12 cellular contexts compared by ENCODE assay signal in the genomic region with DNA sequence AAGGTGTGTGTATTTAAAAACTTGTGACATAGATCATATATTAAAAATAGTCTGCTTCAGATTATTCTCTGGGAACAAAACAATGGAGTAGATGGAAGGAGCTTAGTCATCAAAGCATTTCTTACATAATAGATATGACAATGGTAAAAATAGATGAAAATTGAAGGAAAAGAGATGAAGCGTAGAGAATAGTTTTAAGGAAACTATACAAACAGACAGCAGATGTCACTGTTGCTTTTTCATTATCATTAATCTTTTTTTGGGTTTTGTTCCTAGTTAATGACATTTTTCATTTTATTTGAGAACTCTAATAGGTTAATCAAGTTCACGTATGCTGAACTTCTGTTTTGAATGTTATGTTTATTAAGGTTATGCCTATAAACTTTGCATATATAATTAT.
A peak's percentile ranks its signal among the peaks of the same experiment; 100 is the strongest.
DNase-seq lines count a peak whose midpoint lies in the region; ATAC-seq and TF ChIP-seq lines count a peak whose summit lies in the region.
"Had no signal": no experiment of that assay in that cellular context is flagged by ENCODE, and none has a peak within 500 bp of the region (broad histone marks: within the 10 kb centered on the region; RNA-seq: fewer than 3 reads in every experiment).

No MANE protein-coding gene starts in this region.

- CTCF ChIA-PET in RWPE1 (lab: Yijun Ruan, JAX): interaction anchor here (0.6 kb wide), 1 partner anchor 463 kb away, joined by 3 read pairs; no protein-coding TSS in a partner anchor

- no peaks in the 10 kb centered on the region for H4K20me1 ChIP-seq in DND-41 (ENCODE audit: insufficient read depth, low read length)
- no peaks in the 10 kb centered on the region for H4K20me1 ChIP-seq in GM23338 (replicated peaks; ENCODE audit: insufficient read depth)

- H3K9me3 Mint-ChIP-seq in GM23338: peaks cover 3% of the 10 kb centered on the region; the same call in 1 of the 3 replicates

- no peak overlapping the region for H3K4me2 ChIP-seq in DND-41 (ENCODE audit: insufficient read depth, low read length)
- H3K4me2 ChIP-seq in GM23338: no peak overlapping the region

- H3K9me2 ChIP-seq in GM23338 (ENCODE audit: insufficient read depth): no peaks in the 10 kb centered on the region

- H3F3A ChIP-seq in GM23338 (replicated peaks; ENCODE audit: low read depth): no peaks in the 10 kb centered on the region

- H3K27me3 Mint-ChIP-seq in GM23338 (ENCODE audit: insufficient read depth, low read depth, poor library complexity): no peaks in the 10 kb centered on the region
- H3K27me3 Mint-ChIP-seq: activated B cell treated with CpG ODN at 0.5 μM for 24 hours, naive B cell had no signal

- H3K9me3 ChIP-seq in DND-41 (ENCODE audit: insufficient read depth, low read length, severe bottlenecking): no peaks in the 10 kb centered on the region

- H3K4me3 ChIP-seq in DND-41 (ENCODE audit: low read depth in 1 of 2, low read length in 2 of 2) (no peak overlapping the region), GM23338 (no peak overlapping the region), kidney epithelial cell (ENCODE audit: low read depth, low read length) (no peak overlapping the region)

- POLR2A ChIA-PET in RWPE1 (lab: Yijun Ruan, JAX; ENCODE audit: low non-redundant PET): no interaction called here

- ATAC-seq in DND-41 (ENCODE audit: insufficient read depth, low read depth) (no peak), GM23338 (no peak)

- no peaks in the 10 kb centered on the region; the same call in 2 of the 3 replicates for H3K36me3 Mint-ChIP-seq in GM23338 (ENCODE audit: low read depth)
- H3K36me3 Mint-ChIP-seq: naive B cell had no signal

- H3K4me1 ChIP-seq in DND-41 (ENCODE audit: insufficient read depth, low read length) (no peaks in the 10 kb centered on the region), GM23338 (ENCODE audit: insufficient read depth) (0 out of 2 replicates have a peak, but pooled peaks cover 3% of the 10 kb centered on the region)

- no peak overlapping the region for H3K27ac ChIP-seq in DND-41 (ENCODE audit: low read length)
- H3K27ac ChIP-seq in GM23338 (ENCODE audit: low read depth): no peak overlapping the region
- H3K27ac ChIP-seq in RWPE1: no peak overlapping the region

- H3K27ac Mint-ChIP-seq in GM23338: no peak overlapping the region
- H3K27ac Mint-ChIP-seq: activated B cell treated with CpG ODN at 0.5 μM for 24 hours, immature natural killer cell, naive B cell had no signal

- no peaks in the 10 kb centered on the region for H3K79me2 ChIP-seq in DND-41 (ENCODE audit: insufficient read depth, low read length)
- no peaks in the 10 kb centered on the region for H3K79me2 ChIP-seq in GM23338 (replicated peaks; ENCODE audit: insufficient read depth)

- H3K9ac ChIP-seq in DND-41 (ENCODE audit: low read depth, low read length): no peak overlapping the region

- H3K27me3 ChIP-seq in DND-41 (ENCODE audit: insufficient read depth, low read length, poor library complexity): no peaks in the 10 kb centered on the region
- no peaks in the 10 kb centered on the region for H3K27me3 ChIP-seq in GM23338 (ENCODE audit: insufficient read depth)
- no peaks in the 10 kb centered on the region for H3K27me3 ChIP-seq in kidney epithelial cell (ENCODE audit: control insufficient read depth, insufficient read depth, low read length)

- TF ChIP-seq CTCF in DND-41 (IDR thresholded peaks at IDR 0.05; ENCODE audit: borderline replicate concordance, extremely low read depth, low read length, poor library complexity, severe bottlenecking) (peak; percentile 60), GM23338 (conservative IDR thresholded peaks at IDR 0.05; ENCODE audit: low read depth in 2 of 2) (peak in 1 of 2 experiments; percentile 58; a peak in 3 of 4 replicates), RWPE1 (conservative IDR thresholded peaks at IDR 0.05; ENCODE audit: low read depth) (0 out of 2 replicates have a peak, but pooled peaks have one; percentile 10), kidney epithelial cell (IDR thresholded peaks at IDR 0.05; ENCODE audit: insufficient read depth, low read length, poor library complexity, severe bottlenecking) (peak; percentile 18), GM20000 (IDR thresholded peaks at IDR 0.05; ENCODE audit: extremely low read depth, missing control alignments) (no peak)

- H3K4me1 Mint-ChIP-seq in GM23338: no peaks in the 10 kb centered on the region
- H3K4me1 Mint-ChIP-seq: activated B cell treated with CpG ODN at 0.5 μM for 24 hours, immature natural killer cell, naive B cell had no signal

- no peak overlapping the region for H3K4me3 Mint-ChIP-seq in GM23338
- H3K4me3 Mint-ChIP-seq: activated B cell treated with CpG ODN at 0.5 μM for 24 hours, immature natural killer cell, naive B cell had no signal

- DNase-seq in DND-41: no peak
- peak; percentile 30 for DNase-seq in GM23338 (ENCODE audit: low spot score)
- no peak for DNase-seq in RWPE1 (ENCODE audit: low spot score)
- no peak for DNase-seq in kidney epithelial cell (ENCODE audit: low read depth)
- DNase-seq in AG08395 (ENCODE audit: low spot score): no peak
- DNase-seq in GOT3 (lab: John Stamatoyannopoulos, UW): no peak
- DNase-seq in GM20000 (ENCODE audit: low spot score): no peak
- DNase-seq: activated B cell treated with CpG ODN at 0.5 μM for 24 hours; immature natural killer cell; naive B cell; NCI-H2029 treated with DMSO at 0.1 percent for 48 hours; stimulated activated CD8-positive, alpha-beta memory T cell treated with anti-CD3 and anti-CD28 coated beads, Interleukin-4, amount 100 ng/mL, for 48 hours had no signal

- H2AFZ ChIP-seq in DND-41 (ENCODE audit: low read depth, low read length) (no peak overlapping the region), GM23338 (no peak overlapping the region)

- H3K36me3 ChIP-seq in DND-41 (ENCODE audit: insufficient read depth, low read length): no peaks in the 10 kb centered on the region
- no peaks in the 10 kb centered on the region for H3K36me3 ChIP-seq in GM23338 (ENCODE audit: insufficient read depth)
- no peaks in the 10 kb centered on the region for H3K36me3 ChIP-seq in kidney epithelial cell (ENCODE audit: control insufficient read depth, insufficient read depth, low read length)

TF ChIP-seq in GM23338, 12 proteins besides CTCF, POLR2A, EP300 and RAD21 (continues in another document):
- TF ChIP-seq, protein P1, sequence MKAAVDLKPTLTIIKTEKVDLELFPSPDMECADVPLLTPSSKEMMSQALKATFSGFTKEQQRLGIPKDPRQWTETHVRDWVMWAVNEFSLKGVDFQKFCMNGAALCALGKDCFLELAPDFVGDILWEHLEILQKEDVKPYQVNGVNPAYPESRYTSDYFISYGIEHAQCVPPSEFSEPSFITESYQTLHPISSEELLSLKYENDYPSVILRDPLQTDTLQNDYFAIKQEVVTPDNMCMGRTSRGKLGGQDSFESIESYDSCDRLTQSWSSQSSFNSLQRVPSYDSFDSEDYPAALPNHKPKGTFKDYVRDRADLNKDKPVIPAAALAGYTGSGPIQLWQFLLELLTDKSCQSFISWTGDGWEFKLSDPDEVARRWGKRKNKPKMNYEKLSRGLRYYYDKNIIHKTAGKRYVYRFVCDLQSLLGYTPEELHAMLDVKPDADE (IDR thresholded peaks at IDR 0.05): no peak
- no peak for TF ChIP-seq JUNB (IDR thresholded peaks at IDR 0.05; ENCODE audit: unreplicated experiment)
- no peak for TF ChIP-seq STAT1 (IDR thresholded peaks at IDR 0.05; ENCODE audit: unreplicated experiment)
- no peak for TF ChIP-seq CREB1 (CRISPR knock-in tag; IDR thresholded peaks at IDR 0.05; ENCODE audit: low read depth)
